In genomic region chr2:184596819-184597411, GRCh38 we compare ENCODE assay signal across 9 cellular contexts. TPM values are rescaled to one million over a fixed set of nuclear protein-coding genes. Genes with fewer than 3 reads are reported as not detected.
DNase-seq lines count a peak whose midpoint lies in the region; ATAC-seq, FAIRE-seq and TF ChIP-seq lines count a peak whose summit lies in the region.
"Had no signal": no experiment of that assay in that cellular context is flagged by ENCODE, and none has a peak within 500 bp of the region (broad histone marks: within the 10 kb centered on the region; RNA-seq: fewer than 3 reads in every experiment).

No MANE protein-coding gene starts in this region.

- H3K27me3 ChIP-seq in WERI-Rb-1 (ENCODE audit: insufficient read depth, low read depth, severe bottlenecking): no peaks in the 10 kb centered on the region
- no peaks in the 10 kb centered on the region for H3K27me3 ChIP-seq in thoracic aorta (replicated peaks; ENCODE audit: insufficient read depth)

- peak; percentile 23 for DNase-seq in GM13977 (ENCODE audit: low spot score)
- no peak for DNase-seq in WERI-Rb-1
- no peak for DNase-seq in immature natural killer cell
- no peak for DNase-seq in thoracic aorta (ENCODE audit: low spot score)
- no peak for DNase-seq in urothelium cell line (ENCODE audit: low spot score)
- DNase-seq in epidermal melanocyte (ENCODE audit: insufficient read length, low spot score): no peak
- DNase-seq in activated CD4-positive, alpha-beta memory T cell treated with anti-CD3 and anti-CD28 coated beads, Interleukin-2, amount 10 ng/mL, durations not matched to agents 7 days and 5 days: no peak

- H3K36me3 Mint-ChIP-seq in immature natural killer cell: peaks cover 0 to 5% (median 0%) of the 10 kb centered on the region in 3 donors
- no peaks in the 10 kb centered on the region for H3K36me3 Mint-ChIP-seq in activated CD4-positive, alpha-beta memory T cell treated with anti-CD3 and anti-CD28 coated beads, Interleukin-2, amount 10 ng/mL, durations not matched to agents 7 days and 5 days (ENCODE audit: low read depth)

- peak; percentile 16 for TF ChIP-seq CTCF in GM13977 (IDR thresholded peaks at IDR 0.05; ENCODE audit: extremely low read depth, insufficient read depth, missing control alignments)
- TF ChIP-seq CTCF in WERI-Rb-1 (IDR thresholded peaks at IDR 0.05; ENCODE audit: low read depth, low read length): no peak
- no peak for TF ChIP-seq CTCF in thoracic aorta (IDR thresholded peaks at IDR 0.05)

- peaks cover 6 to 9% (median 9%) of the 10 kb centered on the region in 3 donors for H3K27me3 Mint-ChIP-seq in immature natural killer cell (ENCODE audit: low read depth in 3 of 3)
- peaks cover 39% of the 10 kb centered on the region for H3K27me3 Mint-ChIP-seq in activated CD4-positive, alpha-beta memory T cell treated with anti-CD3 and anti-CD28 coated beads, Interleukin-2, amount 10 ng/mL, durations not matched to agents 7 days and 5 days

- H3K4me3 ChIP-seq in WERI-Rb-1 (ENCODE audit: low read depth, low read length): peak overlapping the region; percentile 70
- peak overlapping the region; percentile 83 for H3K4me3 ChIP-seq in thoracic aorta

- peaks cover 2 to 6% of the 10 kb centered on the region in 2 donors for H3K4me1 Mint-ChIP-seq in immature natural killer cell
- H3K4me1 Mint-ChIP-seq in activated CD4-positive, alpha-beta memory T cell treated with anti-CD3 and anti-CD28 coated beads, Interleukin-2, amount 10 ng/mL, durations not matched to agents 7 days and 5 days: peaks cover 9% of the 10 kb centered on the region

- ATAC-seq in HG03457 (IDR thresholded peaks at IDR 0.05; ENCODE audit: unreplicated experiment) (peak; percentile 20), thoracic aorta (ENCODE audit: insufficient number of reproducible peaks, low FRiP score, low read depth) (no peak)

- H3K9me3 Mint-ChIP-seq in immature natural killer cell: peaks cover 9 to 43% (median 24%) of the 10 kb centered on the region in 6 donors
- no peaks in the 10 kb centered on the region for H3K9me3 Mint-ChIP-seq in activated CD4-positive, alpha-beta memory T cell treated with anti-CD3 and anti-CD28 coated beads, Interleukin-2, amount 10 ng/mL, durations not matched to agents 7 days and 5 days
- H3K9me3 Mint-ChIP-seq: T-helper 1 cell treated with Interleukin-12 subunit alpha and Interleukin-12 subunit beta and Interleukin-4 antibody, amounts not matched to agents 30 μg/mL and 1 μg/mL, for 36 hours had no signal

- CTCF ChIA-PET in activated CD4-positive, alpha-beta memory T cell treated with anti-CD3 and anti-CD28 coated beads, Interleukin-2, amount 10 ng/mL, durations not matched to agents 7 days and 5 days (lab: Charles Lee): no interaction called here

- in situ Hi-C loops in GM13977 (cut with MboI; ENCODE audit: low pct_unique_long_range_greater_than_20kb, low sequenced_read_pairs, unreplicated experiment): no loop called here

- FAIRE-seq in urothelium cell line (lab: Jason Lieb, UNC): no peak

- H3K27ac ChIP-seq in WERI-Rb-1: no peak overlapping the region
- peak overlapping the region in 1 of 2 donors; percentile 3 for H3K27ac ChIP-seq in thoracic aorta

- no peaks in the 10 kb centered on the region for H3K36me3 ChIP-seq in WERI-Rb-1
- H3K36me3 ChIP-seq in thoracic aorta: no peaks in the 10 kb centered on the region

- H3K4me1 ChIP-seq in thoracic aorta (ENCODE audit: control insufficient read depth in 1 of 2, low read depth in 2 of 2): peaks cover 0 to 18% of the 10 kb centered on the region in 2 donors

- H3K9me3 ChIP-seq in WERI-Rb-1 (ENCODE audit: severe bottlenecking) (no peaks in the 10 kb centered on the region), thoracic aorta (no peaks in the 10 kb centered on the region)

- H3K27ac Mint-ChIP-seq in immature natural killer cell: no peak overlapping the region
- H3K27ac Mint-ChIP-seq in activated CD4-positive, alpha-beta memory T cell treated with anti-CD3 and anti-CD28 coated beads, Interleukin-2, amount 10 ng/mL, durations not matched to agents 7 days and 5 days: no peak overlapping the region
- H3K27ac Mint-ChIP-seq: T-helper 1 cell treated with Interleukin-12 subunit alpha and Interleukin-12 subunit beta and Interleukin-4 antibody, amounts not matched to agents 30 μg/mL and 1 μg/mL, for 36 hours had no signal

- peak overlapping the region in 3 of 5 donors; percentile 30 to 35 (median 33) for H3K4me3 Mint-ChIP-seq in immature natural killer cell
- H3K4me3 Mint-ChIP-seq in activated CD4-positive, alpha-beta memory T cell treated with anti-CD3 and anti-CD28 coated beads, Interleukin-2, amount 10 ng/mL, durations not matched to agents 7 days and 5 days: no peak overlapping the region

- POLR2A ChIA-PET in activated CD4-positive, alpha-beta memory T cell treated with anti-CD3 and anti-CD28 coated beads, Interleukin-2, amount 10 ng/mL, durations not matched to agents 7 days and 5 days (lab: Charles Lee): no interaction called here

RNA-seq across cellular contexts. Expression of gene ZNF804A, which starts 1.4 kb away (rescaled TPM):
- under 1 TPM in 2 of 3 donors, not detected in 1; 0.03 to 0.09 TPM for polyA plus RNA-seq in immature natural killer cell
- total RNA-seq in thoracic aorta: under 1 TPM; 0.14 to 0.68 TPM
- total RNA-seq in activated CD4-positive, alpha-beta memory T cell treated with anti-CD3 and anti-CD28 coated beads, Interleukin-2, amount 10 ng/mL, durations not matched to agents 7 days and 5 days: not detected
